Comparison of ENCODE assay signal across 7 cellular contexts in genomic region chr2:97806738-97807618, GRCh38.
DNase-seq lines count a peak whose midpoint lies in the region; ATAC-seq and TF ChIP-seq lines count a peak whose summit lies in the region.

No MANE protein-coding gene starts in this region.

- H3K27ac ChIP-seq in coronary artery (no peak overlapping the region), liver (ENCODE audit: low read depth in 1 of 2, low read length in 2 of 2) (no peak overlapping the region)

- peak; percentile 98 to 100 for TF ChIP-seq RAD21 in liver (IDR thresholded peaks at IDR 0.05)

- DNase-seq in NCI-H524 (lab: John Stamatoyannopoulos, UW) (peak; percentile 47 to 74), coronary artery (ENCODE audit: low spot score) (peak; percentile 79)
- DNase-seq in activated CD4-positive, alpha-beta T cell treated with anti-CD3 and anti-CD28 coated beads, Interleukin-2, amount 10 ng/mL, durations not matched to agents 7 days and 5 days, result peak; percentile 83
- peak; percentile 37 to 64 (median 53) for DNase-seq in stimulated activated CD4-positive, alpha-beta T cell treated with anti-CD3 and anti-CD28 coated beads, TNF-alpha, amount 100 ng/mL, for 1 hour (ENCODE audit: low read depth in 3 of 3, low spot score in 1 of 3)

- POLR2A ChIA-PET in activated CD4-positive, alpha-beta T cell treated with anti-CD3 and anti-CD28 coated beads, Interleukin-2, amount 10 ng/mL, durations not matched to agents 7 days and 5 days (lab: Charles Lee), result no interaction called here

- no peaks in the 10 kb centered on the region for H3K4me1 Mint-ChIP-seq in activated CD4-positive, alpha-beta T cell treated with anti-CD3 and anti-CD28 coated beads, Interleukin-2, amount 10 ng/mL, durations not matched to agents 7 days and 5 days

- H3K4me3 Mint-ChIP-seq in activated CD4-positive, alpha-beta T cell treated with anti-CD3 and anti-CD28 coated beads, Interleukin-2, amount 10 ng/mL, durations not matched to agents 7 days and 5 days, result no peak overlapping the region

- no peaks in the 10 kb centered on the region for H3K27me3 ChIP-seq in liver (ENCODE audit: control insufficient read depth in 4 of 4, insufficient read depth in 4 of 4, low read length in 3 of 4)

- H3K36me3 Mint-ChIP-seq in activated CD4-positive, alpha-beta T cell treated with anti-CD3 and anti-CD28 coated beads, Interleukin-2, amount 10 ng/mL, durations not matched to agents 7 days and 5 days (ENCODE audit: low read depth), result peaks cover 9% of the 10 kb centered on the region

- TF ChIP-seq CTCF in coronary artery (IDR thresholded peaks at IDR 0.05), result peak; percentile 80
- TF ChIP-seq CTCF in liver (IDR thresholded peaks at IDR 0.05; ENCODE audit: low read depth, low read length, missing input control), result peak; percentile 86

- no peak overlapping the region for H3K9ac ChIP-seq in liver (ENCODE audit: low read depth in 1 of 2, low read length in 2 of 2)

- peaks cover 9 to 50% (median 28%) of the 10 kb centered on the region in 4 donors for H3K36me3 ChIP-seq in liver (ENCODE audit: control insufficient read depth in 4 of 4, insufficient read depth in 3 of 4, low read depth in 1 of 4, low read length in 3 of 4)

- 23% methylated on average over 12 of the region's 12 CpGs for WGBS in liver

- no peak overlapping the region for H3K27ac Mint-ChIP-seq in activated CD4-positive, alpha-beta T cell treated with anti-CD3 and anti-CD28 coated beads, Interleukin-2, amount 10 ng/mL, durations not matched to agents 7 days and 5 days

- H3K9me3 Mint-ChIP-seq in activated CD4-positive, alpha-beta T cell treated with anti-CD3 and anti-CD28 coated beads, Interleukin-2, amount 10 ng/mL, durations not matched to agents 7 days and 5 days, result no peaks in the 10 kb centered on the region

- H3K4me3 ChIP-seq in coronary artery (no peak overlapping the region), liver (ENCODE audit: low read depth in 1 of 3, low read length in 3 of 3) (no peak overlapping the region)

- no peaks in the 10 kb centered on the region for H3K27me3 Mint-ChIP-seq in activated CD4-positive, alpha-beta T cell treated with anti-CD3 and anti-CD28 coated beads, Interleukin-2, amount 10 ng/mL, durations not matched to agents 7 days and 5 days

- no peaks in the 10 kb centered on the region for H3K9me3 ChIP-seq in liver (ENCODE audit: control insufficient read depth in 4 of 4, low read length in 3 of 4)

- H3K4me1 ChIP-seq in liver (ENCODE audit: control insufficient read depth in 4 of 4, insufficient read depth in 4 of 4, low read length in 3 of 4), result no peaks in the 10 kb centered on the region

- CTCF ChIA-PET in activated CD4-positive, alpha-beta T cell treated with anti-CD3 and anti-CD28 coated beads, Interleukin-2, amount 10 ng/mL, durations not matched to agents 7 days and 5 days (lab: Charles Lee), result interaction anchor here (0.7 to 1.5 kb wide), 12 partner anchors 10 to 582 kb away, joined by 3 to 7 read pairs (median 3); no protein-coding TSS in a partner anchor

- peak; percentile 86 for ATAC-seq in GM18498 (IDR thresholded peaks at IDR 0.05; ENCODE audit: unreplicated experiment)
- ATAC-seq in HG03342 (IDR thresholded peaks at IDR 0.05; ENCODE audit: unreplicated experiment), result peak; percentile 84

TF ChIP-seq in liver, 16 proteins besides CTCF, POLR2A, EP300 and RAD21:
- TF ChIP-seq EGR1 (IDR thresholded peaks at IDR 0.05; ENCODE audit: low read depth in 2 of 2), result peak in 1 of 2 donors; percentile 19
- TF ChIP-seq RXRA (IDR thresholded peaks at IDR 0.05), result peak in 1 of 2 donors; percentile 31
- TF ChIP-seq NR2F2 (IDR thresholded peaks at IDR 0.05), result no peak
TF ChIP-seq in liver: peak in this region for 2.
